ENCODE assay signal across 17 cellular contexts in the genomic region with DNA sequence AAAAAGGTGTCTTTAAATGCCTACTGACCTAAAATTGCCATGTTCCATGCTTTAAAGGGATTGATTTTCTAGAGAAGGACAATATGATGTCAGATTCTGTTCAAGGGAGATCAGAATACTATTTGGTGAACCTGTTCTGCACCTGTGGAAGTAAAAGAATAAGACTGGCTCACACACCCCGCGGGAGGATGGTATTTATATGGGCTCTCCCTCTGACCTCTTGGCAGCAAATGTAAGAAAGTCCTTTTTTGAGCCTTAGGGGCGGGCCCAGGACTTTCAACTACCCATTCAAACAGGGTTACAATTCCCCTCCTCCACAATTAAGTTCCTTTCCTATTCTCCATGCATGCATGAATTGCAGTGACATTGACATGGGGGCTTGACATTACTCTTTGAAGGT. TPM values are rescaled to one million over a fixed set of nuclear protein-coding genes. Genes with fewer than 3 reads are reported as not detected.
DNase-seq lines count a peak whose midpoint lies in the region; ATAC-seq and TF ChIP-seq lines count a peak whose summit lies in the region.
"Had no signal": no experiment of that assay in that cellular context is flagged by ENCODE, and none has a peak within 500 bp of the region (broad histone marks: within the 10 kb centered on the region; RNA-seq: fewer than 3 reads in every experiment).

No MANE protein-coding gene starts in this region.

- H3K4me3 Mint-ChIP-seq in natural killer cell = no peak overlapping the region
- no peak overlapping the region for H3K4me3 Mint-ChIP-seq in natural killer cell treated with Interleukin-12 subunit alpha and Interleukin-12 subunit beta and Interleukin-15 and Interleukin-18, amount 100 ng/mL, for 72 hours
- H3K4me3 Mint-ChIP-seq in T-helper 17 cell = no peak overlapping the region
- H3K4me3 Mint-ChIP-seq in immature natural killer cell = no peak overlapping the region
- no peak overlapping the region for H3K4me3 Mint-ChIP-seq in stimulated activated naive B cell treated with anti-CD40 and anti-IgM and Interleukin-4, amounts not matched to agents 10 μg/mL and 1 μg/mL and 100 μg/mL, for 72 hours
- H3K4me3 Mint-ChIP-seq: HFFc6 had no signal

- no peak for TF ChIP-seq POLR2A in prostate gland (IDR thresholded peaks at IDR 0.05)

- H3K36me3 ChIP-seq in prostate gland = no peaks in the 10 kb centered on the region

- peaks cover 6% of the 10 kb centered on the region for H3K4me1 ChIP-seq in prostate gland (replicated peaks)

- H3K9me3 Mint-ChIP-seq in natural killer cell (no peaks in the 10 kb centered on the region), immature natural killer cell (no peaks in the 10 kb centered on the region)
- H3K9me3 Mint-ChIP-seq in natural killer cell treated with Interleukin-12 subunit alpha and Interleukin-12 subunit beta and Interleukin-15 and Interleukin-18, amount 100 ng/mL, for 72 hours = no peaks in the 10 kb centered on the region
- H3K9me3 Mint-ChIP-seq in stimulated activated naive B cell treated with anti-CD40 and anti-IgM and Interleukin-4, amounts not matched to agents 10 μg/mL and 1 μg/mL and 100 μg/mL, for 72 hours = peaks cover 0 to 4% of the 10 kb centered on the region in 2 donors
- H3K9me3 Mint-ChIP-seq: HFFc6 had no signal

- peaks cover 28 to 58% of the 10 kb centered on the region in 2 donors for H3K4me1 Mint-ChIP-seq in natural killer cell
- peaks cover 39 to 44% of the 10 kb centered on the region in 2 donors for H3K4me1 Mint-ChIP-seq in natural killer cell treated with Interleukin-12 subunit alpha and Interleukin-12 subunit beta and Interleukin-15 and Interleukin-18, amount 100 ng/mL, for 72 hours (ENCODE audit: low read depth in 2 of 2)
- peaks cover 39% of the 10 kb centered on the region for H3K4me1 Mint-ChIP-seq in T-helper 17 cell
- peaks cover 36 to 68% of the 10 kb centered on the region in 2 donors for H3K4me1 Mint-ChIP-seq in immature natural killer cell
- peaks cover 34 to 59% of the 10 kb centered on the region in 2 donors for H3K4me1 Mint-ChIP-seq in stimulated activated naive B cell treated with anti-CD40 and anti-IgM and Interleukin-4, amounts not matched to agents 10 μg/mL and 1 μg/mL and 100 μg/mL, for 72 hours

- 47% methylated on average over 3 of the region's 3 CpGs for WGBS in prostate gland

- intact Hi-C loops in natural killer cell (cut with micrococcal nuclease) (no loop called here), prostate gland (cut with DNase I) (no loop called here)

- no peak for TF ChIP-seq CTCF in natural killer cell (IDR thresholded peaks at IDR 0.05)
- no peak for TF ChIP-seq CTCF in prostate gland (IDR thresholded peaks at IDR 0.05)

- ATAC-seq in natural killer cell = no peak
- ATAC-seq in natural killer cell treated with Interleukin-12 subunit alpha and Interleukin-12 subunit beta and Interleukin-15 and Interleukin-18, amount 100 ng/mL, for 72 hours = no peak
- ATAC-seq in T-helper 17 cell = no peak
- ATAC-seq in stimulated activated naive B cell treated with anti-CD40 and anti-IgM and Interleukin-4, amounts not matched to agents 10 μg/mL and 1 μg/mL and 100 μg/mL, for 72 hours (replicated peaks) = peak; percentile 6 to 10
- ATAC-seq: PC-3 had no signal

- no peaks in the 10 kb centered on the region for H3K36me3 Mint-ChIP-seq in natural killer cell
- peaks cover 4% of the 10 kb centered on the region for H3K36me3 Mint-ChIP-seq in natural killer cell treated with Interleukin-12 subunit alpha and Interleukin-12 subunit beta and Interleukin-15 and Interleukin-18, amount 100 ng/mL, for 72 hours
- H3K36me3 Mint-ChIP-seq in T-helper 17 cell (ENCODE audit: low read depth) = no peaks in the 10 kb centered on the region
- H3K36me3 Mint-ChIP-seq in immature natural killer cell = peaks cover 0 to 5% (median 0%) of the 10 kb centered on the region in 3 donors
- H3K36me3 Mint-ChIP-seq in stimulated activated naive B cell treated with anti-CD40 and anti-IgM and Interleukin-4, amounts not matched to agents 10 μg/mL and 1 μg/mL and 100 μg/mL, for 72 hours = peaks cover 26 to 28% of the 10 kb centered on the region in 2 donors

- DNase-seq in natural killer cell (no peak), T-helper 17 cell (no peak), immature natural killer cell (no peak), NCI-H1417 treated with DMSO at 0.1 percent for 48 hours (lab: John Stamatoyannopoulos, UW) (no peak), prostate gland (ENCODE audit: low spot score) (no peak)
- no peak for DNase-seq in natural killer cell treated with Interleukin-12 subunit alpha and Interleukin-12 subunit beta and Interleukin-15 and Interleukin-18, amount 100 ng/mL, for 72 hours (ENCODE audit: low spot score)
- DNase-seq in stimulated activated naive B cell treated with anti-CD40 and anti-IgM and Interleukin-4, amounts not matched to agents 10 μg/mL and 1 μg/mL and 100 μg/mL, for 72 hours = no peak
- DNase-seq: DMS153; HFFc6; KBM-7; NCI-H146; NCI-H2081 treated with DMSO at 0.1 percent for 48 hours; NCI-H345; NCI-H526 treated with DMSO at 0.1 percent for 48 hours; NK-92 treated with Interleukin-12 subunit alpha and Interleukin-12 subunit beta, amount 100 ng/mL, for 24 hours; PC-3 had no signal

- no peaks in the 10 kb centered on the region for H3K9me3 ChIP-seq in T-helper 17 cell (ENCODE audit: control insufficient read depth, low read length, poor library complexity, severe bottlenecking)
- H3K9me3 ChIP-seq in prostate gland = no peaks in the 10 kb centered on the region
- H3K9me3 ChIP-seq: BLaER1 treated with 17β-estradiol and CSF1 and Interleukin-3, amounts not matched to agents 10 nM and 100 nM had no signal

- H3K27me3 ChIP-seq in prostate gland (replicated peaks; ENCODE audit: insufficient read depth) = no peaks in the 10 kb centered on the region
- H3K27me3 ChIP-seq: BLaER1 treated with 17β-estradiol and CSF1 and Interleukin-3, amounts not matched to agents 10 nM and 100 nM had no signal

- no peak overlapping the region for H3K27ac ChIP-seq in prostate gland
- H3K27ac ChIP-seq: BLaER1 treated with 17β-estradiol and CSF1 and Interleukin-3, amounts not matched to agents 10 nM and 100 nM had no signal

- H3K27me3 Mint-ChIP-seq in natural killer cell (ENCODE audit: low read depth in 2 of 2) (no peaks in the 10 kb centered on the region), T-helper 17 cell (no peaks in the 10 kb centered on the region), immature natural killer cell (ENCODE audit: low read depth in 3 of 3) (no peaks in the 10 kb centered on the region)
- no peaks in the 10 kb centered on the region for H3K27me3 Mint-ChIP-seq in natural killer cell treated with Interleukin-12 subunit alpha and Interleukin-12 subunit beta and Interleukin-15 and Interleukin-18, amount 100 ng/mL, for 72 hours
- H3K27me3 Mint-ChIP-seq in stimulated activated naive B cell treated with anti-CD40 and anti-IgM and Interleukin-4, amounts not matched to agents 10 μg/mL and 1 μg/mL and 100 μg/mL, for 72 hours = no peaks in the 10 kb centered on the region

- H3K27ac Mint-ChIP-seq in natural killer cell = peak overlapping the region; percentile 25 to 36
- H3K27ac Mint-ChIP-seq in natural killer cell treated with Interleukin-12 subunit alpha and Interleukin-12 subunit beta and Interleukin-15 and Interleukin-18, amount 100 ng/mL, for 72 hours = no peak overlapping the region
- H3K27ac Mint-ChIP-seq in T-helper 17 cell = peak overlapping the region; percentile 14
- peak overlapping the region in 5 of 6 donors; percentile 2 to 44 (median 28) for H3K27ac Mint-ChIP-seq in immature natural killer cell
- no peak overlapping the region for H3K27ac Mint-ChIP-seq in stimulated activated naive B cell treated with anti-CD40 and anti-IgM and Interleukin-4, amounts not matched to agents 10 μg/mL and 1 μg/mL and 100 μg/mL, for 72 hours
- H3K27ac Mint-ChIP-seq: HFFc6 had no signal

- H3K4me3 ChIP-seq in prostate gland = no peak overlapping the region
- H3K4me3 ChIP-seq: BLaER1 treated with 17β-estradiol and CSF1 and Interleukin-3, amounts not matched to agents 10 nM and 100 nM had no signal

RNA-seq across cellular contexts. Expression of gene WASF2, which starts 42.1 kb away (rescaled TPM):
- total RNA-seq in natural killer cell (100 to 1,000 TPM; 137 to 153 (median 143) TPM), T-helper 17 cell (100 to 1,000 TPM; 124 to 144 TPM), prostate gland (10 to 100 TPM; 42.0 to 63.6 TPM)
- total RNA-seq in natural killer cell treated with Interleukin-12 subunit alpha and Interleukin-12 subunit beta and Interleukin-15 and Interleukin-18, amount 100 ng/mL, for 72 hours = 100 to 1,000 TPM in 1 of 2 donors, 10 to 100 TPM in 1; 97.7 to 110 TPM
- 10 to 100 TPM; 36.6 to 90.0 (median 39.5) TPM for polyA plus RNA-seq in immature natural killer cell

RNA-seq across cellular contexts. Expression of gene GPR3, which starts 55.5 kb away (rescaled TPM):
- total RNA-seq in natural killer cell (under 1 TPM; 0.39 to 0.87 (median 0.60) TPM), T-helper 17 cell (under 1 TPM in 1 of 2 donors, not detected in 1; 0.30 TPM), prostate gland (under 1 TPM; 0.14 to 0.57 TPM)
- total RNA-seq in natural killer cell treated with Interleukin-12 subunit alpha and Interleukin-12 subunit beta and Interleukin-15 and Interleukin-18, amount 100 ng/mL, for 72 hours = 1 to 10 TPM in 1 of 2 donors, under 1 TPM in 1; 0.64 to 1.1 TPM
- not detected for polyA plus RNA-seq in immature natural killer cell

Comparison
In these comparisons a context has a peak if more than half of its experiments do, and no peak if none do; other contexts are left out.
1. H3K27ac Mint-ChIP-seq: peak in natural killer cell (2 of 2), T-helper 17 cell (single experiment) and immature natural killer cell (5 of 6); none in natural killer cell treated with Interleukin-12 subunit alpha and Interleukin-12 subunit beta and Interleukin-15 and Interleukin-18, amount 100 ng/mL, for 72 hours (0 of 2) and stimulated activated naive B cell treated with anti-CD40 and anti-IgM and Interleukin-4, amounts not matched to agents 10 μg/mL and 1 μg/mL and 100 μg/mL, for 72 hours (single experiment).
2. ATAC-seq: peak in stimulated activated naive B cell treated with anti-CD40 and anti-IgM and Interleukin-4, amounts not matched to agents 10 μg/mL and 1 μg/mL and 100 μg/mL, for 72 hours (2 of 2); none in natural killer cell (0 of 3), natural killer cell treated with Interleukin-12 subunit alpha and Interleukin-12 subunit beta and Interleukin-15 and Interleukin-18, amount 100 ng/mL, for 72 hours (0 of 2) and T-helper 17 cell (single experiment).